7 cellular contexts compared by ENCODE assay signal in the genomic region with DNA sequence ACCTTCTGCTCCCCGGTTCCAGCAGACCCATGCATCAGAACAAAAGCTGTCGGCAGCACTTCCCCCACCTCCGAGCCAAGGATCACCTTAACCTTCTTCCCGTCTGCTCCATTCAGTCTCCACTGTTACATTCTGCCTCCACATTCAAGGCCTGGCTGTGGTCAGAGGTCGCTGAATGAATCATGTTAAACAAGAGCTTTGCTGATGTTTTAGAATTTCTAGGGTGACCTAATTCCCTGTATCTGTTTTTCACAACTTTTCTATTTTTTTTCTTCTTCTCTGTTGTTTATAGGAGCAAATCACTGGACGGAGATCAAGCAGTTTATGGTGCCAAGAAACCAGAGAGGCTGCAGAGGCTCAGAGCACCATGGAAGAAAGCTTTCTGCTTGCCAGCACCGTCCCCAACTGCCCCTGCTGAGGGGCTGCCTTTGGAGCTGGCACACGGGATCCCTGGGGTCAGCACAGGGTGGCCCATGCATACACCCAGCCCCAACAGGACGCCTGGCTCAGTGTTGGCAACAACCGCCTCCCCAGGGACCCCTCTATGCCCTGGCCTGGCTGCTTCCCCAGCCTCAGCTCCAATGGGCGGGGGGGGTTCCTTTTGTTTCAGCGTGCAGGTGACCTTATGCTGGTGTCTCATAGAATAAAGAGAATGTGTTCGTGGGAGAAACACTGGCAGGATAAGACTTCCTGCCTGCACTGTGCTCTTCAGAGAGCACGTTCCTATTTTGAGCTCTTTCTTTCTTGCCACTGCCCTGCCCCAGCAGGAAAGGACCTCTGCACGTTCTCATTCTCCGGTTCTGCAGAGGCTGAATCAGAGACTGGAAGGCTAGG.
DNase-seq lines count a peak whose midpoint lies in the region; ATAC-seq and TF ChIP-seq lines count a peak whose summit lies in the region.

No MANE protein-coding gene starts in this region.

- H3K56ac ChIP-seq in IMR-90 (ENCODE audit: extremely low read depth, insufficient read depth, low read length): no peak overlapping the region

- H4K5ac ChIP-seq in IMR-90 (ENCODE audit: low read depth, low read length): peak overlapping the region; percentile 40

- peak; percentile 9; the same call in 1 of the 2 replicates for TF ChIP-seq RAD21 in IMR-90 (IDR thresholded peaks at IDR 0.05; ENCODE audit: low read length)

- POLR2A ChIA-PET in IMR-90 (lab: Charles Lee; ENCODE audit: unreplicated experiment): interaction anchor here (1.4 kb wide), 1 partner anchor 220 kb away, joined by 4 read pairs; the partner anchor contains the start of gene ZNF438

- H3K9me1 ChIP-seq in IMR-90 (ENCODE audit: insufficient read depth, low read length): peaks cover 18% of the 10 kb centered on the region

- 10% methylated on average over 3 of the region's 16 CpGs; no CpG with 5 or more reads in 1 of the 2 experiments for WGBS in IMR-90 (ENCODE audit: extremely low coverage in 2 of 2, insufficient read length in 1 of 2), 2 experiments

- intact Hi-C loops in IMR-90 (cut with micrococcal nuclease): no loop called here

- no peak overlapping the region for H3K23ac ChIP-seq in IMR-90 (ENCODE audit: low read depth, low read length)

- H3K27me3 ChIP-seq in IMR-90 (ENCODE audit: control insufficient read depth, insufficient read depth, low read length) (no peaks in the 10 kb centered on the region), stomach smooth muscle (ENCODE audit: control insufficient read depth in 1 of 2, insufficient read depth in 2 of 2, low read length in 2 of 2) (no peaks in the 10 kb centered on the region)

- peak overlapping the region; percentile 76 for H3K27ac ChIP-seq in IMR-90 (ENCODE audit: insufficient read depth, low read length)
- peak overlapping the region; percentile 75 for H3K27ac ChIP-seq in stomach smooth muscle (ENCODE audit: low read length)

- H3K14ac ChIP-seq in IMR-90 (replicated peaks; ENCODE audit: low read depth, low read length): peak overlapping the region; percentile 65

- peak; percentile 93 for ATAC-seq in IMR-90 (ENCODE audit: low read depth)
- ATAC-seq in activated naive CD4-positive, alpha-beta T cell treated with anti-CD3 and anti-CD28 coated beads, Interleukin-2, amount 50 U/mL, for 72 hours: peak; percentile 28 to 53

- no peak overlapping the region for H3K4me3 ChIP-seq in IMR-90 (ENCODE audit: insufficient read depth, low read depth, low read length)
- H3K4me3 ChIP-seq in stomach smooth muscle (ENCODE audit: low read length in 2 of 2): peak overlapping the region; percentile 27 to 58

- no TSS peak for BruUV-seq in IMR-90 (replicated peaks; lab: Mats Ljungman, UMichigan)

- dilution Hi-C loops in IMR-90 (cut with HindIII; ENCODE audit: low sequenced_read_pairs, unreplicated experiment): no loop called here

- peak overlapping the region; percentile 62 for H3K4ac ChIP-seq in IMR-90 (ENCODE audit: low read depth, low read length)

- peak overlapping the region; percentile 33 for H2AFZ ChIP-seq in IMR-90 (replicated peaks; ENCODE audit: low read length, poor library complexity)

- peak overlapping the region; percentile 10 for H2AK9ac ChIP-seq in IMR-90 (replicated peaks; ENCODE audit: low read depth, low read length, poor library complexity)

- H3K9ac ChIP-seq in IMR-90 (ENCODE audit: low read depth, low read length) (no peak overlapping the region), stomach smooth muscle (ENCODE audit: low read length in 2 of 2) (peak overlapping the region in 1 of 2 donors; percentile 5)

- H3K9me3 ChIP-seq in IMR-90 (ENCODE audit: control insufficient read depth, insufficient read depth, low read length) (no peaks in the 10 kb centered on the region), stomach smooth muscle (ENCODE audit: control insufficient read depth in 2 of 2, low read length in 2 of 2) (no peaks in the 10 kb centered on the region)

- peak overlapping the region; percentile 86; the same call in 1 of the 3 replicates for H2BK15ac ChIP-seq in IMR-90 (ENCODE audit: low read depth, low read length)

- no peaks in the 10 kb centered on the region for H3K9me3 Mint-ChIP-seq in activated naive CD4-positive, alpha-beta T cell treated with anti-CD3 and anti-CD28 coated beads, Interleukin-2, amount 50 U/mL, for 72 hours

- peak overlapping the region; percentile 66 for H2BK120ac ChIP-seq in IMR-90 (ENCODE audit: low read depth, low read length)

- CTCF ChIA-PET in IMR-90 (lab: Yijun Ruan, JAX): no interaction called here

- TF ChIP-seq POLR2A in IMR-90 (IDR thresholded peaks at IDR 0.05; ENCODE audit: low read depth, low read length): no peak

- no peak for TF ChIP-seq CTCF in IMR-90 (conservative IDR thresholded peaks at IDR 0.05; ENCODE audit: low read depth, low read length)

- 0 out of 2 replicates have a peak, but pooled peaks cover 4% of the 10 kb centered on the region for H4K20me1 ChIP-seq in IMR-90 (ENCODE audit: insufficient read depth, low read length)

- DNase-seq in IMR-90 (peak; percentile 95), hepatic stellate cell (ENCODE audit: low spot score) (peak; percentile 87), NCI-H1417 treated with DMSO at 0.1 percent for 48 hours (lab: John Stamatoyannopoulos, UW) (no peak), NCI-H2171 (lab: John Stamatoyannopoulos, UW) (no peak)
- DNase-seq in activated naive CD4-positive, alpha-beta T cell treated with anti-CD3 and anti-CD28 coated beads, Interleukin-2, amount 50 U/mL, for 72 hours (ENCODE audit: low spot score in 2 of 2): no peak
- DNase-seq in effector CD8-positive, alpha-beta T cell (lab: John Stamatoyannopoulos, UW): no peak

- H2BK20ac ChIP-seq in IMR-90 (ENCODE audit: low read depth, low read length): peak overlapping the region; percentile 70; the same call in 1 of the 2 replicates

- peak overlapping the region; percentile 57 for H4K91ac ChIP-seq in IMR-90 (ENCODE audit: insufficient read depth, low read depth, low read length)

- no peaks in the 10 kb centered on the region for H3K36me3 ChIP-seq in IMR-90 (ENCODE audit: control insufficient read depth, insufficient read depth, low read length)
- H3K36me3 ChIP-seq in stomach smooth muscle (ENCODE audit: control insufficient read depth in 2 of 2, insufficient read depth in 2 of 2, low read length in 2 of 2): no peaks in the 10 kb centered on the region

- H4K8ac ChIP-seq in IMR-90 (ENCODE audit: low read depth in 2 of 2, low read length in 2 of 2): peak overlapping the region in 1 of 2 experiments; percentile 74; a peak in 1 of 4 replicates

- H3K18ac ChIP-seq in IMR-90 (ENCODE audit: low read depth, low read length): peak overlapping the region; percentile 87

- no peaks in the 10 kb centered on the region for H3K79me1 ChIP-seq in IMR-90 (ENCODE audit: low read depth in 1 of 2, low read length in 2 of 2)

- H2AK5ac ChIP-seq in IMR-90 (ENCODE audit: low read depth, low read length): peak overlapping the region; percentile 65

- peak overlapping the region; percentile 57 for H2BK5ac ChIP-seq in IMR-90 (ENCODE audit: low read depth, low read length, poor library complexity, severe bottlenecking)

- in situ Hi-C loops in IMR-90 (cut with MboI; ENCODE audit: low sequenced_read_pairs): no loop called here

- peak overlapping the region; percentile 53 for H3K4me2 ChIP-seq in IMR-90 (ENCODE audit: low read depth, low read length)

- no peaks in the 10 kb centered on the region for H3K36me3 Mint-ChIP-seq in activated naive CD4-positive, alpha-beta T cell treated with anti-CD3 and anti-CD28 coated beads, Interleukin-2, amount 50 U/mL, for 72 hours

- H3K4me1 ChIP-seq in IMR-90 (ENCODE audit: control insufficient read depth, insufficient read depth, low read length): peaks cover 22% of the 10 kb centered on the region
- H3K4me1 ChIP-seq in stomach smooth muscle (ENCODE audit: control insufficient read depth, insufficient read depth, low read length): peaks cover 61% of the 10 kb centered on the region

- peak overlapping the region in 1 of 2 donors; percentile 12 for H3K27ac Mint-ChIP-seq in activated naive CD4-positive, alpha-beta T cell treated with anti-CD3 and anti-CD28 coated beads, Interleukin-2, amount 50 U/mL, for 72 hours

TF ChIP-seq in IMR-90, 13 proteins besides CTCF, POLR2A, EP300 and RAD21:
- TF ChIP-seq USF2 (IDR thresholded peaks at IDR 0.05; ENCODE audit: low read depth, low read length) (no peak), MAFK (IDR thresholded peaks at IDR 0.05; ENCODE audit: low read depth, low read length) (peak; percentile 74), BHLHE40 (IDR thresholded peaks at IDR 0.05; ENCODE audit: low read depth, low read length) (0 out of 2 replicates have a peak, but pooled peaks have one; percentile 49), CEBPB (IDR thresholded peaks at IDR 0.05; ENCODE audit: low read depth, low read length) (peak; percentile 26; the same call in 1 of the 2 replicates), RCOR1 (IDR thresholded peaks at IDR 0.05; ENCODE audit: insufficient replicate concordance, low read length) (no peak), ELK1 (IDR thresholded peaks at IDR 0.05; ENCODE audit: borderline replicate concordance, low read depth, low read length) (no peak), SMC3 (IDR thresholded peaks at IDR 0.05; ENCODE audit: low read depth, low read length) (no peak), RFX5 (IDR thresholded peaks at IDR 0.05; ENCODE audit: low read depth, low read length) (no peak), FOS (IDR thresholded peaks at IDR 0.05; ENCODE audit: low read depth, low read length) (peak; percentile 73), MXI1 (IDR thresholded peaks at IDR 0.05; ENCODE audit: borderline replicate concordance, low read depth, low read length) (no peak), MAZ (IDR thresholded peaks at IDR 0.05; ENCODE audit: borderline replicate concordance, low read depth, low read length) (no peak), CHD1 (IDR thresholded peaks at IDR 0.05; ENCODE audit: low read depth, low read length) (no peak), NFE2L2 (IDR thresholded peaks at IDR 0.05; ENCODE audit: low read depth, low read length) (no peak)

Comparison
In these comparisons a context has a peak if more than half of its experiments do, and no peak if none do; other contexts are left out.
1. DNase-seq: peak in IMR-90 (single experiment) and hepatic stellate cell (single experiment); none in activated naive CD4-positive, alpha-beta T cell treated with anti-CD3 and anti-CD28 coated beads, Interleukin-2, amount 50 U/mL, for 72 hours (0 of 2), NCI-H1417 treated with DMSO at 0.1 percent for 48 hours (single experiment), NCI-H2171 (single experiment) and effector CD8-positive, alpha-beta T cell (single experiment).